ENCODE assay signal across 26 cellular contexts in the genomic region with DNA sequence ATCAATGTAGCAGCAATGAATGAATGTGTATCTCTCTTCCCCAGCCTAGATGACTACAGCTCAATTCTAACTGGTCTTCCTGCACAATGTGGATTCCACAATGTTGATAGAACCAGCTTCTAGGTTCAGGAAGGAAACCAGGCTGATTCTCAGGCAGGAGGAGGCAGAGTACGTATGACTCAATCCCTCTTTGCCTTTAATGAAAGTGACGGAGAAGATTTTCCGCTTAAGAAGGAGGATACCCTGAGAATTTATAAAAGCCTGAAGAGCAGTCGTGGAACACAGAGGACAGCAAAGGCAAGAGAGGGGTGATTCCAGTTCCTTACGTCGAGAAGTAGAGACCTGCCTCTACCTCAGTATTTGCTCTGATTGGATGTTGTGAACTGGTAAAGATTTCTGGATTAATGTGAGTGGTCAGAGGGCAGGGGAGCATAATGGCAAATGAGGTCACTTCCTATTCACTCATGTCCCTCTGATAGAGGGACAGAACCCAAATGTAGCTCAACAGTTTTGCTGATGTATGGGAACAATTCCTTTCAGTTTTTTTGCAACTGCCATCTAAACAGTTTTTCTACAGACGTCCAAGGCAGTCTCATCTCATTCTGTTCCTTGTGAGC. TPM values are rescaled to one million over a fixed set of nuclear protein-coding genes. Genes with fewer than 3 reads are reported as not detected.
DNase-seq lines count a peak whose midpoint lies in the region; ATAC-seq, FAIRE-seq and TF ChIP-seq lines count a peak whose summit lies in the region.
"Had no signal": no experiment of that assay in that cellular context is flagged by ENCODE, and none has a peak within 500 bp of the region (broad histone marks: within the 10 kb centered on the region; RNA-seq: fewer than 3 reads in every experiment).

No MANE protein-coding gene starts in this region.

- WGBS in A549 (ENCODE audit: missing lambda C conversion rate), result 89% methylated on average over 7 of the region's 7 CpGs
- WGBS in IMR-90 (ENCODE audit: extremely low coverage in 2 of 2, insufficient read length in 1 of 2), 2 experiments, result 100% methylated on average over 2 of the region's 7 CpGs; no CpG with 5 or more reads in 1 of the 2 experiments
- 68 to 77% (median 73%) methylated on average over 7 of the region's 7 CpGs for WGBS in adrenal gland, 4 donors

- intact Hi-C loops in IMR-90 (cut with micrococcal nuclease), result no loop called here
- intact Hi-C loops in kidney (cut with DNase I), result no loop called here
- intact Hi-C loops in adrenal gland (cut with DNase I), result loop anchor here in 1 of 2 donors (10.0 kb wide), 1 partner anchor 236 kb away; the partner anchor contains the start of gene YBX2

- H3K9ac ChIP-seq in IMR-90 (ENCODE audit: low read depth, low read length), result no peak overlapping the region
- no peak overlapping the region for H3K9ac ChIP-seq in keratinocyte (ENCODE audit: control insufficient read depth, extremely low read depth, insufficient read depth, low read length)
- no peak overlapping the region for H3K9ac ChIP-seq in kidney (ENCODE audit: low read length in 2 of 2)
- H3K9ac ChIP-seq: KMS-11 had no signal

- H4K8ac ChIP-seq in IMR-90 (ENCODE audit: low read depth in 2 of 2, low read length in 2 of 2), result no peak overlapping the region

- H4K91ac ChIP-seq in IMR-90 (ENCODE audit: insufficient read depth, low read depth, low read length), result no peak overlapping the region

- H3K23ac ChIP-seq in IMR-90 (ENCODE audit: low read depth, low read length), result peak overlapping the region; percentile 64; the same call in 1 of the 2 replicates

- DNase-seq in A549 (ENCODE audit: low read depth in 1 of 2, low spot score in 1 of 2), result no peak
- DNase-seq in IMR-90, result peak; percentile 34
- peak; percentile 56 to 81 for DNase-seq in cardiac fibroblast (ENCODE audit: low read depth in 2 of 2)
- DNase-seq in keratinocyte (ENCODE audit: low read depth, low spot score), result no peak
- DNase-seq in kidney, result no peak
- DNase-seq in ACHN, result no peak
- DNase-seq in adrenal gland, result no peak
- DNase-seq in HAP-1 (ENCODE audit: low spot score in 2 of 2), result no peak
- DNase-seq: activated CD4-positive, alpha-beta T cell treated with anti-CD3 and anti-CD28 coated beads, Interleukin-2, amount 50 U/mL, for 48 hours; activated T-cell treated with anti-CD3 and anti-CD28 coated beads, Interleukin-2, amount 50 U/mL, for 4 hours; CD8-positive, alpha-beta memory T cell; central memory CD4-positive, alpha-beta T cell; effector CD8-positive, alpha-beta T cell; NCI-H1105 treated with DMSO at 0.1 percent for 48 hours; NCI-H69; SIG-M5; stimulated activated naive CD4-positive, alpha-beta T cell; transverse colon; WERI-Rb-1 had no signal

- H3K27me3 ChIP-seq in IMR-90 (ENCODE audit: control insufficient read depth, insufficient read depth, low read length), result peaks cover 8% of the 10 kb centered on the region
- H3K27me3 ChIP-seq in keratinocyte (ENCODE audit: control insufficient read depth, extremely low read depth, insufficient read depth, low read length), result peaks cover 2% of the 10 kb centered on the region
- H3K27me3 ChIP-seq in adrenal gland, result no peaks in the 10 kb centered on the region
- H3K27me3 ChIP-seq in HAP-1 (ENCODE audit: low read depth), result no peaks in the 10 kb centered on the region
- H3K27me3 ChIP-seq: hepatocyte, right atrium auricular region had no signal

- no peak overlapping the region for H3K4ac ChIP-seq in IMR-90 (ENCODE audit: low read depth, low read length)

- H3K36me3 ChIP-seq in IMR-90 (ENCODE audit: control insufficient read depth, insufficient read depth, low read length) (no peaks in the 10 kb centered on the region), keratinocyte (ENCODE audit: control insufficient read depth in 2 of 2, extremely low read depth in 1 of 2, insufficient read depth in 2 of 2, low read length in 2 of 2) (no peaks in the 10 kb centered on the region), kidney (ENCODE audit: control insufficient read depth in 1 of 2, insufficient read depth in 2 of 2, low read length in 2 of 2) (no peaks in the 10 kb centered on the region), adrenal gland (replicated peaks in 1 of 2) (no peaks in the 10 kb centered on the region), HAP-1 (replicated peaks) (no peaks in the 10 kb centered on the region)
- H3K36me3 ChIP-seq: right atrium auricular region, transverse colon, WERI-Rb-1 had no signal

- ATAC-seq in A549, result no peak
- no peak for ATAC-seq in IMR-90 (ENCODE audit: low read depth)
- ATAC-seq: activated T-cell treated with anti-CD3 and anti-CD28 coated beads, Interleukin-2, amount 50 U/mL, for 4 hours had no signal

- peaks cover 47% of the 10 kb centered on the region for H3K4me1 ChIP-seq in A549
- 0 out of 2 replicates have a peak, but pooled peaks cover 2% of the 10 kb centered on the region for H3K4me1 ChIP-seq in IMR-90 (ENCODE audit: control insufficient read depth, insufficient read depth, low read length)
- peaks cover 28% of the 10 kb centered on the region for H3K4me1 ChIP-seq in keratinocyte (ENCODE audit: control insufficient read depth, extremely low read depth, insufficient read depth, low read length)
- no peaks in the 10 kb centered on the region for H3K4me1 ChIP-seq in kidney (ENCODE audit: control insufficient read depth in 1 of 2, insufficient read depth in 1 of 2, low read depth in 1 of 2, low read length in 2 of 2)
- no peaks in the 10 kb centered on the region for H3K4me1 ChIP-seq in adrenal gland (replicated peaks in 1 of 2)
- H3K4me1 ChIP-seq in HAP-1, result peaks cover 3% of the 10 kb centered on the region; the same call in 1 of the 2 replicates
- H3K4me1 ChIP-seq: right atrium auricular region, transverse colon had no signal

- no peaks in the 10 kb centered on the region for H4K20me1 ChIP-seq in IMR-90 (ENCODE audit: insufficient read depth, low read length)
- no peaks in the 10 kb centered on the region for H4K20me1 ChIP-seq in keratinocyte (ENCODE audit: control insufficient read depth, extremely low read depth, insufficient read depth, low read length)

- TF ChIP-seq RAD21 in A549 (conservative IDR thresholded peaks at IDR 0.05 in 1 of 2, IDR thresholded peaks at IDR 0.05 in 1 of 2) (no peak), IMR-90 (IDR thresholded peaks at IDR 0.05; ENCODE audit: low read length) (no peak)

- FAIRE-seq in A549 (lab: Jason Lieb, UNC) (no peak), keratinocyte (lab: Jason Lieb, UNC) (peak; percentile 74), kidney (lab: Jason Lieb, UNC) (no peak)

- H3K79me1 ChIP-seq in IMR-90 (ENCODE audit: low read depth in 1 of 2, low read length in 2 of 2), result no peaks in the 10 kb centered on the region

- CTCF ChIA-PET in A549 (lab: Yijun Ruan, JAX), result interaction anchor here (0.6 to 34.0 kb wide), 5 partner anchors 7 to 126 kb away, joined by 3 to 1477 read pairs (median 57); partner anchors contain the start of genes ASGR2, SLC16A11 and SLC16A13
- CTCF ChIA-PET in IMR-90 (lab: Yijun Ruan, JAX), result interaction anchor here (1.0 kb wide), 1 partner anchor 13 kb away, joined by 3 read pairs; no protein-coding TSS in a partner anchor

- no peak for TF ChIP-seq EP300 in A549 (IDR thresholded peaks at IDR 0.05)

- H2AFZ ChIP-seq in IMR-90 (replicated peaks; ENCODE audit: low read length, poor library complexity) (no peak overlapping the region), keratinocyte (ENCODE audit: control insufficient read depth, low read length) (no peak overlapping the region)
- H2AFZ ChIP-seq: hepatocyte had no signal

- H4K5ac ChIP-seq in IMR-90 (ENCODE audit: low read depth, low read length), result no peak overlapping the region

- POLR2A ChIA-PET in A549 (lab: Yijun Ruan, JAX), result no interaction called here
- POLR2A ChIA-PET in IMR-90 (lab: Charles Lee; ENCODE audit: unreplicated experiment), result interaction anchor here (0.6 kb wide), 1 partner anchor 45 kb away, joined by 7 read pairs; no protein-coding TSS in a partner anchor

- H3K79me2 ChIP-seq in keratinocyte (ENCODE audit: control insufficient read depth, insufficient read depth, low read length), result no peaks in the 10 kb centered on the region
- H3K79me2 ChIP-seq: hepatocyte had no signal

- H3K4me3 ChIP-seq in A549 (no peak overlapping the region), IMR-90 (ENCODE audit: insufficient read depth, low read depth, low read length) (no peak overlapping the region), cardiac fibroblast (replicated peaks in 1 of 2; ENCODE audit: low read depth in 2 of 2, low read length in 2 of 2) (no peak overlapping the region), keratinocyte (ENCODE audit: control insufficient read depth in 2 of 3, extremely low read depth in 1 of 3, insufficient read depth in 2 of 3, low read depth in 1 of 3, low read length in 3 of 3) (no peak overlapping the region), kidney (ENCODE audit: low read length in 2 of 2) (no peak overlapping the region), adrenal gland (no peak overlapping the region), HAP-1 (no peak overlapping the region)
- H3K4me3 ChIP-seq: hepatocyte, right atrium auricular region, transverse colon had no signal

- TF ChIP-seq POLR2A in A549 (IDR thresholded peaks at IDR 0.05; ENCODE audit: low read length) (no peak), IMR-90 (IDR thresholded peaks at IDR 0.05; ENCODE audit: low read depth, low read length) (no peak), adrenal gland (IDR thresholded peaks at IDR 0.05) (no peak)

- H3K4me2 ChIP-seq in A549, result 0 out of 3 replicates have a peak overlapping the region, but pooled peaks have one; percentile 2
- no peak overlapping the region for H3K4me2 ChIP-seq in IMR-90 (ENCODE audit: low read depth, low read length)
- H3K4me2 ChIP-seq in keratinocyte (ENCODE audit: control insufficient read depth, extremely low read depth, insufficient read depth, low read depth, low read length), result no peak overlapping the region
- H3K4me2 ChIP-seq: hepatocyte, KMS-11 had no signal

- no peak overlapping the region for H2BK120ac ChIP-seq in IMR-90 (ENCODE audit: low read depth, low read length)

- H3K27ac ChIP-seq in A549 (peak overlapping the region; percentile 67 to 86), IMR-90 (ENCODE audit: insufficient read depth, low read length) (no peak overlapping the region), keratinocyte (ENCODE audit: control insufficient read depth, insufficient read depth, low read length) (no peak overlapping the region), kidney (ENCODE audit: low read depth in 2 of 2, low read length in 2 of 2) (no peak overlapping the region), adrenal gland (no peak overlapping the region)
- H3K27ac ChIP-seq: hepatocyte, KMS-11, right atrium auricular region, transverse colon, WERI-Rb-1 had no signal

- no peak overlapping the region for H2AK9ac ChIP-seq in IMR-90 (replicated peaks; ENCODE audit: low read depth, low read length, poor library complexity)

- H2BK20ac ChIP-seq in IMR-90 (ENCODE audit: low read depth, low read length), result no peak overlapping the region; the same call in 1 of the 2 replicates

- H2BK15ac ChIP-seq in IMR-90 (ENCODE audit: low read depth, low read length), result no peak overlapping the region

- no peak overlapping the region for H2BK5ac ChIP-seq in IMR-90 (ENCODE audit: low read depth, low read length, poor library complexity, severe bottlenecking)

- no peak overlapping the region for H3K56ac ChIP-seq in IMR-90 (ENCODE audit: extremely low read depth, insufficient read depth, low read length)

- in situ Hi-C loops in IMR-90 (cut with MboI; ENCODE audit: low sequenced_read_pairs), result loop anchor here (25.0 kb wide), 1 partner anchor 478 kb away; the partner anchor contains the start of gene TNFSF12
- in situ Hi-C loops in ACHN (cut with HindIII; ENCODE audit: low pct_ligation_motif_present, low pct_unique_long_range_greater_than_20kb, low sequenced_read_pairs), result no loop called here
- in situ Hi-C loops in HAP-1 (cut with MboI; ENCODE audit: low sequenced_read_pairs), result no loop called here

- no TSS peak for BruUV-seq in IMR-90 (replicated peaks; lab: Mats Ljungman, UMichigan)

- TF ChIP-seq CTCF in A549 (IDR thresholded peaks at IDR 0.05), result no peak
- no peak for TF ChIP-seq CTCF in IMR-90 (conservative IDR thresholded peaks at IDR 0.05; ENCODE audit: low read depth, low read length)
- TF ChIP-seq CTCF in cardiac fibroblast (IDR thresholded peaks at IDR 0.05; ENCODE audit: low read depth, low read length), result no peak
- no peak for TF ChIP-seq CTCF in keratinocyte (optimal IDR thresholded peaks at IDR 0.05 in 1 of 3, IDR thresholded peaks at IDR 0.05 in 1 of 3, conservative IDR thresholded peaks at IDR 0.05 in 1 of 3; ENCODE audit: extremely low read depth in 1 of 3, insufficient read depth in 2 of 3, low read length in 3 of 3)
- TF ChIP-seq CTCF in kidney (IDR thresholded peaks at IDR 0.05; ENCODE audit: borderline replicate concordance, extremely low read depth, insufficient read depth), result no peak
- TF ChIP-seq CTCF in adrenal gland (IDR thresholded peaks at IDR 0.05), result no peak

- no peaks in the 10 kb centered on the region for H3K9me1 ChIP-seq in IMR-90 (ENCODE audit: insufficient read depth, low read length)
- H3K9me1 ChIP-seq in keratinocyte (ENCODE audit: control insufficient read depth, extremely low read depth, insufficient read depth, low read length), result no peaks in the 10 kb centered on the region

- H3K9me3 ChIP-seq in A549 (no peaks in the 10 kb centered on the region), IMR-90 (ENCODE audit: control insufficient read depth, insufficient read depth, low read length) (no peaks in the 10 kb centered on the region), keratinocyte (ENCODE audit: control insufficient read depth, low read depth, low read length) (no peaks in the 10 kb centered on the region), kidney (ENCODE audit: control insufficient read depth in 1 of 2, low read length in 2 of 2) (no peaks in the 10 kb centered on the region), adrenal gland (replicated peaks in 1 of 3) (no peaks in the 10 kb centered on the region), HAP-1 (no peaks in the 10 kb centered on the region)
- H3K9me3 ChIP-seq: right atrium auricular region, transverse colon had no signal

- H2AK5ac ChIP-seq in IMR-90 (ENCODE audit: low read depth, low read length), result no peak overlapping the region

- dilution Hi-C loops in IMR-90 (cut with HindIII; ENCODE audit: low sequenced_read_pairs, unreplicated experiment) (no loop called here), keratinocyte (cut with MboI; ENCODE audit: extremely low pct_ligation_motif_present, low sequenced_read_pairs) (no loop called here)

- no peak overlapping the region for H3K18ac ChIP-seq in IMR-90 (ENCODE audit: low read depth, low read length)

- H3K14ac ChIP-seq in IMR-90 (replicated peaks; ENCODE audit: low read depth, low read length), result no peak overlapping the region

RNA-seq across cellular contexts. Expression of gene SLC16A11, which starts 15.0 kb away (rescaled TPM):
- polyA plus RNA-seq in A549 (2011; rRNA removed), result not detected in 2 replicates
- not detected in 2 replicates for polyA plus RNA-seq in A549 (2012; cell fraction: cytosol; rRNA removed)
- 0.08 TPM in 1 of 2 replicates, not detected in the other for polyA plus RNA-seq in A549 (2012; cell fraction: nucleus; rRNA removed)
- polyA plus RNA-seq in A549 (2017; fragmentation: RNase III; extraction: RNeasy Plus Mini Kit Qiagen cat#74134 plus additional on column Dnase treatment), result not detected in 3 replicates
- not detected in 2 replicates for polyA minus RNA-seq in A549 (2011; rRNA and poly(A)+ RNA removed)
- total RNA-seq in IMR-90 (2012; rRNA removed), result not detected in 2 replicates
- not detected in 2 replicates for polyA plus RNA-seq in IMR-90 (2012; rRNA removed)
- polyA plus RNA-seq in IMR-90 (2012; cell fraction: cytosol; rRNA removed), result 0.07 TPM in 1 of 2 replicates, not detected in the other
- polyA plus RNA-seq in IMR-90 (2012; cell fraction: nucleus; rRNA removed; ENCODE audit: low replicate concordance), result 0.08 and 0.35 TPM in 2 replicates
- 0.09 TPM in 1 of 3 replicates, not detected in the others for polyA plus RNA-seq in keratinocyte
- polyA plus RNA-seq in keratinocyte (2011; ENCODE audit: low read depth), result not detected
- not detected in 2 replicates for polyA plus RNA-seq in keratinocyte (2011; cell fraction: cytosol; rRNA removed)
- polyA plus RNA-seq in keratinocyte (2011; cell fraction: nucleus; rRNA removed), result not detected in 2 replicates
- 0.21 and 0.23 TPM in 2 replicates for polyA plus RNA-seq in keratinocyte (2012; ENCODE audit: low replicate concordance)
- polyA minus RNA-seq in keratinocyte, result not detected in 3 replicates
- not detected for polyA minus RNA-seq in keratinocyte (2011; cell fraction: cytosol; rRNA and poly(A)+ RNA removed)
- not detected in 2 replicates for polyA minus RNA-seq in keratinocyte (2011; cell fraction: nucleus; rRNA and poly(A)+ RNA removed)
- total RNA-seq in kidney, result 2.1 TPM
- polyA plus RNA-seq in kidney (ENCODE audit: insufficient read depth, low read depth, low replicate concordance), result 7.8 TPM
- 1 to 10 TPM in 2 of 8 donors, under 1 TPM in 4, not detected in 2; 0.18 to 1.1 (median 0.62) TPM for total RNA-seq in adrenal gland
- polyA plus RNA-seq in adrenal gland, result 1 to 10 TPM in 2 of 3 donors, not detected in 1; 1.1 to 3.0 TPM
- total RNA-seq: Daoy, OCI-LY7 had no signal

RNA-seq across cellular contexts. Expression of gene CLEC10A, which starts 21.1 kb away (rescaled TPM):
- polyA plus RNA-seq in A549 (2011; rRNA removed) (not detected in 2 replicates), A549 (2017; fragmentation: RNase III; extraction: RNeasy Plus Mini Kit Qiagen cat#74134 plus additional on column Dnase treatment) (not detected in 3 replicates), IMR-90 (2012; rRNA removed) (not detected in 2 replicates), keratinocyte (not detected in 3 replicates), kidney (ENCODE audit: insufficient read depth, low read depth, low replicate concordance) (1.5 TPM), adrenal gland (1 to 10 TPM; 3.1 to 6.5 (median 4.2) TPM)
- polyA plus RNA-seq in A549 (2012; cell fraction: cytosol; rRNA removed), result not detected in 2 replicates
- not detected in 2 replicates for polyA plus RNA-seq in A549 (2012; cell fraction: nucleus; rRNA removed)
- polyA minus RNA-seq in A549 (2011; rRNA and poly(A)+ RNA removed), result not detected in 2 replicates
- total RNA-seq in IMR-90 (2012; rRNA removed) (not detected in 2 replicates), kidney (16.1 TPM), adrenal gland (10 to 100 TPM in 1 of 8 donors, 1 to 10 TPM in 7; 1.5 to 14.1 (median 6.0) TPM)
- polyA plus RNA-seq in IMR-90 (2012; cell fraction: cytosol; rRNA removed), result not detected in 2 replicates
- polyA plus RNA-seq in IMR-90 (2012; cell fraction: nucleus; rRNA removed; ENCODE audit: low replicate concordance), result not detected in 2 replicates
- not detected for polyA plus RNA-seq in keratinocyte (2011; ENCODE audit: low read depth)
- not detected in 2 replicates for polyA plus RNA-seq in keratinocyte (2011; cell fraction: cytosol; rRNA removed)
- not detected in 2 replicates for polyA plus RNA-seq in keratinocyte (2011; cell fraction: nucleus; rRNA removed)
- not detected in 2 replicates for polyA plus RNA-seq in keratinocyte (2012; ENCODE audit: low replicate concordance)
- not detected in 3 replicates for polyA minus RNA-seq in keratinocyte
- polyA minus RNA-seq in keratinocyte (2011; cell fraction: cytosol; rRNA and poly(A)+ RNA removed), result not detected
- polyA minus RNA-seq in keratinocyte (2011; cell fraction: nucleus; rRNA and poly(A)+ RNA removed), result not detected in 2 replicates
- total RNA-seq: activated T-cell treated with anti-CD3 and anti-CD28 coated beads, Interleukin-2, amount 50 U/mL, for 4 hours; Daoy; OCI-LY7; T-helper 1 cell treated with Interleukin-12 subunit alpha and Interleukin-12 subunit beta and Interleukin-4 antibody, amounts not matched to agents 30 ng/mL and 1 ng/mL, for 36 hours had no signal
- polyA plus RNA-seq: CD8-positive, alpha-beta memory T cell had no signal

RNA-seq across cellular contexts. Expression of gene SLC16A13, which starts 23.1 kb away (rescaled TPM):
- polyA plus RNA-seq in A549 (2011; rRNA removed) (6.2 and 8.0 TPM in 2 replicates), A549 (2017; fragmentation: RNase III; extraction: RNeasy Plus Mini Kit Qiagen cat#74134 plus additional on column Dnase treatment) (6.2 to 10.9 TPM (median 10.4 TPM) in 3 replicates), IMR-90 (2012; rRNA removed) (2.2 and 2.3 TPM in 2 replicates), keratinocyte (2.2 to 6.9 TPM (median 2.7 TPM) in 3 replicates), kidney (ENCODE audit: insufficient read depth, low read depth, low replicate concordance) (11.6 TPM), adrenal gland (1 to 10 TPM in 2 of 3 donors, under 1 TPM in 1; 0.84 to 3.1 (median 1.3) TPM)
- 7.9 and 11.7 TPM in 2 replicates for polyA plus RNA-seq in A549 (2012; cell fraction: cytosol; rRNA removed)
- 16.2 and 19.5 TPM in 2 replicates for polyA plus RNA-seq in A549 (2012; cell fraction: nucleus; rRNA removed)
- polyA minus RNA-seq in A549 (2011; rRNA and poly(A)+ RNA removed), result 8.2 and 8.4 TPM in 2 replicates
- total RNA-seq in IMR-90 (2012; rRNA removed) (under 0.01 and 0.18 TPM in 2 replicates), kidney (6.5 TPM), adrenal gland (1 to 10 TPM in 7 of 8 donors, under 1 TPM in 1; 0.97 to 3.2 (median 2.3) TPM)
- polyA plus RNA-seq in IMR-90 (2012; cell fraction: cytosol; rRNA removed), result 1.8 and 3.5 TPM in 2 replicates
- 4.2 and 6.8 TPM in 2 replicates for polyA plus RNA-seq in IMR-90 (2012; cell fraction: nucleus; rRNA removed; ENCODE audit: low replicate concordance)
- 1.8 TPM for polyA plus RNA-seq in keratinocyte (2011; ENCODE audit: low read depth)
- 1.7 and 2.5 TPM in 2 replicates for polyA plus RNA-seq in keratinocyte (2011; cell fraction: cytosol; rRNA removed)
- polyA plus RNA-seq in keratinocyte (2011; cell fraction: nucleus; rRNA removed), result 10.5 and 11.0 TPM in 2 replicates
- 5.0 and 7.4 TPM in 2 replicates for polyA plus RNA-seq in keratinocyte (2012; ENCODE audit: low replicate concordance)
- 3.6 to 19.2 TPM (median 4.0 TPM) in 3 replicates for polyA minus RNA-seq in keratinocyte
- 3.3 TPM for polyA minus RNA-seq in keratinocyte (2011; cell fraction: cytosol; rRNA and poly(A)+ RNA removed)
- 6.5 and 9.2 TPM in 2 replicates for polyA minus RNA-seq in keratinocyte (2011; cell fraction: nucleus; rRNA and poly(A)+ RNA removed)

RNA-seq across cellular contexts. Expression of gene BCL6B, which starts 36.1 kb away (rescaled TPM):
- polyA plus RNA-seq in A549 (2011; rRNA removed) (0.16 TPM in 1 of 2 replicates, not detected in the other), A549 (2017; fragmentation: RNase III; extraction: RNeasy Plus Mini Kit Qiagen cat#74134 plus additional on column Dnase treatment) (0.03 to 0.04 TPM in 2 of 3 replicates, not detected in the other), IMR-90 (2012; rRNA removed) (not detected in 2 replicates), keratinocyte (not detected in 3 replicates), kidney (ENCODE audit: insufficient read depth, low read depth, low replicate concordance) (4.4 TPM), adrenal gland (10 to 100 TPM in 1 of 3 donors, 1 to 10 TPM in 2; 3.2 to 14.2 (median 9.3) TPM)
- polyA plus RNA-seq in A549 (2012; cell fraction: cytosol; rRNA removed), result 0.01 TPM in 1 of 2 replicates, not detected in the other
- 0.02 and 0.05 TPM in 2 replicates for polyA plus RNA-seq in A549 (2012; cell fraction: nucleus; rRNA removed)
- not detected in 2 replicates for polyA minus RNA-seq in A549 (2011; rRNA and poly(A)+ RNA removed)
- total RNA-seq in IMR-90 (2012; rRNA removed) (not detected in 2 replicates), kidney (33.3 TPM), adrenal gland (10 to 100 TPM in 3 of 8 donors, 1 to 10 TPM in 5; 2.9 to 17.0 (median 8.8) TPM)
- polyA plus RNA-seq in IMR-90 (2012; cell fraction: cytosol; rRNA removed), result not detected in 2 replicates
- polyA plus RNA-seq in IMR-90 (2012; cell fraction: nucleus; rRNA removed; ENCODE audit: low replicate concordance), result 0.10 TPM in 1 of 2 replicates, not detected in the other
- polyA plus RNA-seq in keratinocyte (2011; ENCODE audit: low read depth), result 0.17 TPM
- not detected in 2 replicates for polyA plus RNA-seq in keratinocyte (2011; cell fraction: cytosol; rRNA removed)
- polyA plus RNA-seq in keratinocyte (2011; cell fraction: nucleus; rRNA removed), result not detected in 2 replicates
- 0.13 TPM in 1 of 2 replicates, not detected in the other for polyA plus RNA-seq in keratinocyte (2012; ENCODE audit: low replicate concordance)
- not detected in 3 replicates for polyA minus RNA-seq in keratinocyte
- not detected for polyA minus RNA-seq in keratinocyte (2011; cell fraction: cytosol; rRNA and poly(A)+ RNA removed)
- not detected in 2 replicates for polyA minus RNA-seq in keratinocyte (2011; cell fraction: nucleus; rRNA and poly(A)+ RNA removed)
- total RNA-seq: Daoy, mononuclear cell, OCI-LY7 had no signal

RNA-seq across cellular contexts. Expression of gene RNASEK, which starts 46.5 kb away (rescaled TPM):
- polyA plus RNA-seq in A549 (2011; rRNA removed) (185 and 210 TPM in 2 replicates), A549 (2017; fragmentation: RNase III; extraction: RNeasy Plus Mini Kit Qiagen cat#74134 plus additional on column Dnase treatment) (388 to 426 TPM (median 424 TPM) in 3 replicates), IMR-90 (2012; rRNA removed) (165 and 183 TPM in 2 replicates), keratinocyte (87.0 to 267 TPM (median 99.7 TPM) in 3 replicates), kidney (ENCODE audit: insufficient read depth, low read depth, low replicate concordance) (971 TPM), adrenal gland (100 to 1,000 TPM; 363 to 770 (median 435) TPM)
- polyA plus RNA-seq in A549 (2012; cell fraction: cytosol; rRNA removed), result 152 and 203 TPM in 2 replicates
- polyA plus RNA-seq in A549 (2012; cell fraction: nucleus; rRNA removed), result 129 and 138 TPM in 2 replicates
- 81.0 and 92.3 TPM in 2 replicates for polyA minus RNA-seq in A549 (2011; rRNA and poly(A)+ RNA removed)
- total RNA-seq in IMR-90 (2012; rRNA removed) (31.1 and 42.3 TPM in 2 replicates), kidney (195 TPM), adrenal gland (100 to 1,000 TPM; 206 to 799 (median 570) TPM)
- 121 and 678 TPM in 2 replicates for polyA plus RNA-seq in IMR-90 (2012; cell fraction: cytosol; rRNA removed)
- 126 and 148 TPM in 2 replicates for polyA plus RNA-seq in IMR-90 (2012; cell fraction: nucleus; rRNA removed; ENCODE audit: low replicate concordance)
- polyA plus RNA-seq in keratinocyte (2011; ENCODE audit: low read depth), result 43.9 TPM
- polyA plus RNA-seq in keratinocyte (2011; cell fraction: cytosol; rRNA removed), result 161 and 215 TPM in 2 replicates
- 74.7 and 90.0 TPM in 2 replicates for polyA plus RNA-seq in keratinocyte (2011; cell fraction: nucleus; rRNA removed)
- 396 and 610 TPM in 2 replicates for polyA plus RNA-seq in keratinocyte (2012; ENCODE audit: low replicate concordance)
- polyA minus RNA-seq in keratinocyte, result 51.4 to 165 TPM (median 70.6 TPM) in 3 replicates
- 175 TPM for polyA minus RNA-seq in keratinocyte (2011; cell fraction: cytosol; rRNA and poly(A)+ RNA removed)
- polyA minus RNA-seq in keratinocyte (2011; cell fraction: nucleus; rRNA and poly(A)+ RNA removed), result 60.8 and 61.2 TPM in 2 replicates

Comparison
In these comparisons a context has a peak if more than half of its experiments do, and no peak if none do; other contexts are left out.
1. DNase-seq: peak in IMR-90 (single experiment) and cardiac fibroblast (2 of 2); none in A549 (0 of 2), keratinocyte (single experiment), kidney (single experiment), ACHN (single experiment), adrenal gland (0 of 7) and HAP-1 (0 of 2).
2. H3K27ac ChIP-seq: peak in A549 (2 of 2); none in IMR-90 (single experiment), keratinocyte (single experiment), kidney (0 of 2) and adrenal gland (0 of 5).